Comparison of ENCODE assay signal across 23 cellular contexts in the genomic region with DNA sequence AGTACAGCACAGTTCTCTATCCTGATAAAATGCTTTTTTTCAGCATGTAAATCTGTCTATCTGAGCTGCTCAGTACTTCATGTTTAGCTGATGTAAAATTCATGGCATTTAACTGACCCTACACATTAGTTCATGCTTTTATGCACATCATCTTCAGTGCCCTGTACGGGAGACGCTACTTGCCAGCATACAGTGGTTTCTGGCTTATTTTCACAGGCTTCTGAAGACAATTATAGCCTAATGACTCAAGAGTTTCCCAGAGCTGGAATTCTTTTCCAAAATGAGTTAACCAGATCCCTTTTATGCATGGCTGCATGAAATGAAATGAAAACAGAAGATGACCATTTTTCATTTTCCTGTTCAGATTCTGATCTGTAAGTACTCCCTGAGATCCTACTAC.
DNase-seq lines count a peak whose midpoint lies in the region; FAIRE-seq and TF ChIP-seq lines count a peak whose summit lies in the region.
"Had no signal": no experiment of that assay in that cellular context is flagged by ENCODE, and none has a peak within 500 bp of the region (broad histone marks: within the 10 kb centered on the region; RNA-seq: fewer than 3 reads in every experiment).

No MANE protein-coding gene starts in this region.

- H3K4me3 ChIP-seq in cardiac muscle cell (no peak overlapping the region), right atrium auricular region (no peak overlapping the region), left ventricle myocardium inferior (no peak overlapping the region)
- H3K4me3 ChIP-seq: HAP-1, neural progenitor cell, Peyer's patch, sigmoid colon, thyroid gland had no signal

- H3K9me3 ChIP-seq in cardiac muscle cell (ENCODE audit: low read depth) (no peaks in the 10 kb centered on the region), right atrium auricular region (no peaks in the 10 kb centered on the region), left ventricle myocardium inferior (replicated peaks) (no peaks in the 10 kb centered on the region)
- H3K9me3 ChIP-seq: HAP-1, Peyer's patch, sigmoid colon, thyroid gland had no signal

- H3K27me3 ChIP-seq in cardiac muscle cell (no peaks in the 10 kb centered on the region), right atrium auricular region (no peaks in the 10 kb centered on the region), left ventricle myocardium inferior (ENCODE audit: low read depth) (no peaks in the 10 kb centered on the region)
- H3K27me3 ChIP-seq: foreskin keratinocyte, neural progenitor cell, Peyer's patch, sigmoid colon, thyroid gland had no signal

- DNase-seq in cardiac muscle cell (ENCODE audit: low read depth in 1 of 2, low spot score in 1 of 2) (peak in 1 of 2 donors; percentile 21), right atrium auricular region (ENCODE audit: low spot score) (no peak), astrocyte of the hippocampus (ENCODE audit: low read depth, low spot score) (peak; percentile 90), left ventricle myocardium inferior (no peak), NOMO-1 treated with dmso at 0.1 percent for 144 hours (lab: John Stamatoyannopoulos, UW; ENCODE audit: unreplicated experiment) (no peak), urothelium cell line (ENCODE audit: low spot score) (no peak), GM03348 (ENCODE audit: low spot score) (no peak), C1 segment of cervical spinal cord (lab: John Stamatoyannopoulos, UW) (no peak)
- DNase-seq: activated CD4-positive, CD25-positive, alpha-beta regulatory T cell; anterior cingulate cortex; foreskin keratinocyte; GF-D8; mesendoderm; NCI-H1694 treated with DMSO at 0.1 percent for 48 hours; NCI-H524 treated with DMSO at 0.1 percent for 48 hours; Peyer's patch; sigmoid colon; stimulated activated CD4-positive, alpha-beta T cell treated with anti-CD3 and anti-CD28 coated beads, Interleukin-4, amount 100 ng/mL, for 4 hours; thyroid gland had no signal

- intact Hi-C loops in left ventricle myocardium inferior (cut with micrococcal nuclease), result no loop called here

- TF ChIP-seq CTCF in cardiac muscle cell (IDR thresholded peaks at IDR 0.05; ENCODE audit: low read depth, low read length), result no peak
- no peak for TF ChIP-seq CTCF in right atrium auricular region (IDR thresholded peaks at IDR 0.05)
- no peak for TF ChIP-seq CTCF in left ventricle myocardium inferior (IDR thresholded peaks at IDR 0.05; ENCODE audit: borderline replicate concordance)

- H3K27ac ChIP-seq in cardiac muscle cell, result peak overlapping the region; percentile 68
- peak overlapping the region in 1 of 2 donors; percentile 70 for H3K27ac ChIP-seq in right atrium auricular region
- peak overlapping the region; percentile 75 for H3K27ac ChIP-seq in left ventricle myocardium inferior (replicated peaks)
- H3K27ac ChIP-seq: foreskin keratinocyte, neural progenitor cell, Peyer's patch, sigmoid colon, thyroid gland had no signal

- FAIRE-seq in urothelium cell line (lab: Jason Lieb, UNC), result no peak
- FAIRE-seq: A204.1, HTR-8/SVneo had no signal

- H3K36me3 ChIP-seq in cardiac muscle cell (no peaks in the 10 kb centered on the region), right atrium auricular region (no peaks in the 10 kb centered on the region), left ventricle myocardium inferior (no peaks in the 10 kb centered on the region)
- H3K36me3 ChIP-seq: HAP-1, neural progenitor cell, Peyer's patch, sigmoid colon, thyroid gland had no signal

- H3K4me1 ChIP-seq in cardiac muscle cell (ENCODE audit: low read depth) (peaks cover 26% of the 10 kb centered on the region), right atrium auricular region (peaks cover 0 to 20% of the 10 kb centered on the region in 2 donors), left ventricle myocardium inferior (peaks cover 30% of the 10 kb centered on the region)
- H3K4me1 ChIP-seq: foreskin keratinocyte, HAP-1, Peyer's patch, thyroid gland had no signal
